ENCODE assay signal across 12 cellular contexts in the genomic region with DNA sequence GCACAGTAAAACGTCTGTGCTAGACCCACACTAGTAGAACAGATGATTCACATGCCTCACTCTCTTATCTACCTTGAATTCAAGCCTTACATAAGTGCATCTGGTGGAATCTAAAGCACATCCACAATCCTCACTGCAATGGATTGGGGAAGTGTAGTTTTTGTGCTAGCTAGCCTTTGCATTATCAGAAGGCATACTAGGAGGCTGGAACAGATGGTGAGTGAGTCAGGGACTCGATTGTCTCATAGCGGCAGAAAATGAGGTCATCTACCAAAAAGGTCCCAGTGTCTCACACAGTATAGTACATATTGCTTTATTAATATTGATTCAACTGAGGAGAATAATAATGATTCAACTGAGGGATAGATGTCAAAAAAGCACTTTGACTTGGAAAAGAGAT. TPM values are rescaled to one million over a fixed set of nuclear protein-coding genes. Genes with fewer than 3 reads are reported as not detected.
A peak's percentile ranks its signal among the peaks of the same experiment; 100 is the strongest.
DNase-seq lines count a peak whose midpoint lies in the region; ATAC-seq and TF ChIP-seq lines count a peak whose summit lies in the region.
"Had no signal": no experiment of that assay in that cellular context is flagged by ENCODE, and none has a peak within 500 bp of the region (broad histone marks: within the 10 kb centered on the region; RNA-seq: fewer than 3 reads in every experiment).

No MANE protein-coding gene starts in this region.

- no peak overlapping the region for H4K8ac ChIP-seq in H9 (replicated peaks; ENCODE audit: insufficient read length, low read depth, low read length)

- peaks cover 7% of the 10 kb centered on the region; the same call in 1 of the 2 replicates for H3K79me2 ChIP-seq in H9 (ENCODE audit: insufficient read depth, low read length)
- peaks cover 84% of the 10 kb centered on the region for H3K79me2 ChIP-seq in SK-N-SH (ENCODE audit: insufficient read depth)

- H3K14ac ChIP-seq in H9 (ENCODE audit: insufficient read depth, low read length) = no peak overlapping the region

- TF ChIP-seq RAD21 in SK-N-SH (IDR thresholded peaks at IDR 0.05; ENCODE audit: low read length) = no peak

- H4K5ac ChIP-seq in H9 (ENCODE audit: insufficient read length, low read depth, low read length) = no peak overlapping the region

- H2BK15ac ChIP-seq in H9 (ENCODE audit: low read depth, low read length) = no peak overlapping the region

- peak overlapping the region; percentile 4 to 71 (median 26); a peak in 5 of 7 replicates for H3K27ac Mint-ChIP-seq in H9
- H3K27ac Mint-ChIP-seq in activated CD4-positive, alpha-beta memory T cell treated with anti-CD3 and anti-CD28 coated beads, Interleukin-2, amount 10 ng/mL, durations not matched to agents 7 days and 5 days = no peak overlapping the region

- H2AK5ac ChIP-seq in H9 (ENCODE audit: insufficient read length, low read length) = no peak overlapping the region

- H3K27ac ChIP-seq in H9 (ENCODE audit: insufficient read length, low read depth, low read length) (no peak overlapping the region), SK-N-SH (ENCODE audit: low read depth in 2 of 2, low read length in 1 of 2) (peak overlapping the region in 1 of 2 experiments; percentile 74; a peak in 2 of 4 replicates), psoas muscle (peak overlapping the region; percentile 55)
- H3K27ac ChIP-seq: suprapubic skin had no signal

- peaks cover 4% of the 10 kb centered on the region; the same call in 1 of the 2 replicates for H3K4me1 ChIP-seq in H9 (ENCODE audit: insufficient read depth, low read length)
- peaks cover 8 to 12% of the 10 kb centered on the region in 2 experiments; a peak in 3 of 4 replicates for H3K4me1 ChIP-seq in SK-N-SH (ENCODE audit: control insufficient read depth in 1 of 2, insufficient read depth in 2 of 2, low read depth in 1 of 2, low read length in 1 of 2)
- peaks cover 11% of the 10 kb centered on the region for H3K4me1 ChIP-seq in psoas muscle

- H3K9ac ChIP-seq in H9 (ENCODE audit: extremely low read depth, insufficient read length, low read length) = no peak overlapping the region
- no peak overlapping the region for H3K9ac ChIP-seq in SK-N-SH

- H3K36me3 ChIP-seq in SK-N-SH (replicated peaks in 1 of 2; ENCODE audit: control insufficient read depth in 1 of 2, insufficient read depth in 2 of 2, low read length in 1 of 2) (peaks cover 41% of the 10 kb centered on the region in 2 experiments), psoas muscle (ENCODE audit: insufficient read depth in 1 of 2, low read depth in 1 of 2) (peaks cover 2 to 33% of the 10 kb centered on the region in 2 donors)

- H3F3A ChIP-seq in SK-N-SH (replicated peaks; ENCODE audit: insufficient read depth) = peaks cover 4% of the 10 kb centered on the region

- H3K4me2 ChIP-seq in H9 (ENCODE audit: insufficient read depth, insufficient read length, low read length) (no peak overlapping the region), SK-N-SH (peak overlapping the region; percentile 35; the same call in 1 of the 2 replicates)

- CTCF ChIA-PET in SK-N-SH (lab: Yijun Ruan, JAX) = interaction anchor here (0.8 kb wide), 1 partner anchor 64 kb away, joined by 3 read pairs; a partner anchor contains a TSS
- CTCF ChIA-PET in activated CD4-positive, alpha-beta memory T cell treated with anti-CD3 and anti-CD28 coated beads, Interleukin-2, amount 10 ng/mL, durations not matched to agents 7 days and 5 days (lab: Charles Lee) = no interaction called here

- H3K27me3 Mint-ChIP-seq in H9 (ENCODE audit: low read depth) = no peaks in the 10 kb centered on the region
- no peaks in the 10 kb centered on the region for H3K27me3 Mint-ChIP-seq in activated CD4-positive, alpha-beta memory T cell treated with anti-CD3 and anti-CD28 coated beads, Interleukin-2, amount 10 ng/mL, durations not matched to agents 7 days and 5 days

- intact Hi-C loops in psoas muscle (cut with DNase I) = no loop called here

- no peak for TF ChIP-seq EP300 in SK-N-SH (IDR thresholded peaks at IDR 0.05; ENCODE audit: borderline replicate concordance in 1 of 2, low read depth in 1 of 2, low read length in 1 of 2)

- TF ChIP-seq CTCF in H9 (conservative IDR thresholded peaks at IDR 0.05) (no peak), SK-N-SH (IDR thresholded peaks at IDR 0.05) (no peak), fibroblast of mammary gland (conservative IDR thresholded peaks at IDR 0.05; ENCODE audit: control insufficient read depth, insufficient read depth, low read depth, low read length) (no peak), psoas muscle (IDR thresholded peaks at IDR 0.05) (no peak)

- H2BK5ac ChIP-seq in H9 (ENCODE audit: insufficient read length, low read length) = no peak overlapping the region

- H3K27me3 ChIP-seq in H9 (ENCODE audit: insufficient read depth, low read length) (no peaks in the 10 kb centered on the region), SK-N-SH (ENCODE audit: insufficient read depth) (no peaks in the 10 kb centered on the region), psoas muscle (ENCODE audit: insufficient read depth in 3 of 3, low read length in 2 of 3) (no peaks in the 10 kb centered on the region)
- H3K27me3 ChIP-seq: suprapubic skin had no signal

- peaks cover 7% of the 10 kb centered on the region for H3K79me1 ChIP-seq in H9 (ENCODE audit: insufficient read depth, low read depth, low read length, poor library complexity, severe bottlenecking)

- WGBS in H9 (ENCODE audit: extremely low coverage, insufficient read length, low lambda C conversion rate) = no CpG with 5 or more reads among the region's 3 CpGs
- 12% methylated on average over 3 of the region's 3 CpGs for WGBS in SK-N-SH (ENCODE audit: low lambda C conversion rate)
- 48 to 65% (median 49%) methylated on average over 3 of the region's 3 CpGs for WGBS in psoas muscle, 3 donors

- H3K9me2 ChIP-seq in SK-N-SH = no peaks in the 10 kb centered on the region

- DNase-seq in H9 (no peak), SK-N-SH (no peak), fibroblast of mammary gland (ENCODE audit: low read depth) (peak; percentile 85), psoas muscle (no peak), UCSD-AML1 (lab: John Stamatoyannopoulos, UW; ENCODE audit: unreplicated experiment) (no peak)
- no peak for DNase-seq in activated CD4-positive, alpha-beta memory T cell treated with anti-CD3 and anti-CD28 coated beads, Interleukin-2, amount 10 ng/mL, durations not matched to agents 7 days and 5 days
- no peak for DNase-seq in activated CD4-positive, alpha-beta T cell treated with anti-CD3 and anti-CD28 coated beads, Interleukin-2, amount 50 U/mL, for 48 hours
- DNase-seq in stimulated activated CD4-positive, alpha-beta T cell treated with anti-CD3 and anti-CD28 coated beads, Interleukin-12 subunit alpha, Interleukin-12 subunit beta, amount 100 ng/mL, for 4 hours = no peak
- DNase-seq: activated T-cell treated with anti-CD3 and anti-CD28 coated beads, Interleukin-2, amount 50 U/mL, for 4 hours; NCI-H2227 treated with DMSO at 0.1 percent for 48 hours; T-helper 1 cell had no signal

- peaks cover 21 to 28% of the 10 kb centered on the region in 2 experiments for H3K4me1 Mint-ChIP-seq in H9
- peaks cover 17% of the 10 kb centered on the region for H3K4me1 Mint-ChIP-seq in activated CD4-positive, alpha-beta memory T cell treated with anti-CD3 and anti-CD28 coated beads, Interleukin-2, amount 10 ng/mL, durations not matched to agents 7 days and 5 days

- H3K9me3 ChIP-seq in H9 (ENCODE audit: control insufficient read depth, low read depth, low read length) = no peaks in the 10 kb centered on the region
- no peaks in the 10 kb centered on the region for H3K9me3 ChIP-seq in SK-N-SH
- H3K9me3 ChIP-seq in psoas muscle = no peaks in the 10 kb centered on the region
- H3K9me3 ChIP-seq: suprapubic skin had no signal

- H4K20me1 ChIP-seq in H9 (ENCODE audit: control insufficient read depth, insufficient read depth, insufficient read length) = no peaks in the 10 kb centered on the region
- H4K20me1 ChIP-seq in SK-N-SH (ENCODE audit: insufficient read depth) = no peaks in the 10 kb centered on the region; the same call in 1 of the 2 replicates

- no peak overlapping the region for H3K4ac ChIP-seq in H9 (ENCODE audit: low read depth, low read length)

- H2BK12ac ChIP-seq in H9 (ENCODE audit: insufficient read length, low read depth, low read length) = no peak overlapping the region

- no peak overlapping the region for H3K4me3 ChIP-seq in SK-N-SH (ENCODE audit: low read depth in 2 of 2, low read length in 1 of 2)
- H3K4me3 ChIP-seq in fibroblast of mammary gland (ENCODE audit: control insufficient read depth, low read depth, low read length) = no peak overlapping the region
- H3K4me3 ChIP-seq in psoas muscle = no peak overlapping the region
- H3K4me3 ChIP-seq: suprapubic skin had no signal

- H2BK120ac ChIP-seq in H9 (ENCODE audit: low read depth, low read length, poor library complexity, severe bottlenecking) = no peak overlapping the region

- H3K18ac ChIP-seq in H9 (ENCODE audit: insufficient read length, low read depth, low read length) = no peak overlapping the region

- no peaks in the 10 kb centered on the region for H3K9me3 Mint-ChIP-seq in H9
- peaks cover 4% of the 10 kb centered on the region for H3K9me3 Mint-ChIP-seq in activated CD4-positive, alpha-beta memory T cell treated with anti-CD3 and anti-CD28 coated beads, Interleukin-2, amount 10 ng/mL, durations not matched to agents 7 days and 5 days
- H3K9me3 Mint-ChIP-seq: activated T-cell treated with anti-CD3 and anti-CD28 coated beads, Interleukin-2, amount 50 U/mL, for 4 hours had no signal

- H4K91ac ChIP-seq in H9 (ENCODE audit: insufficient read length, low read depth, low read length) = no peak overlapping the region

- no peak overlapping the region for H3T11ph ChIP-seq in H9 (ENCODE audit: low read length)

- H3K36me3 Mint-ChIP-seq in H9 (ENCODE audit: insufficient read depth in 1 of 3, low read depth in 3 of 3) = peaks cover 32 to 35% (median 33%) of the 10 kb centered on the region in 3 experiments
- peaks cover 67% of the 10 kb centered on the region for H3K36me3 Mint-ChIP-seq in activated CD4-positive, alpha-beta memory T cell treated with anti-CD3 and anti-CD28 coated beads, Interleukin-2, amount 10 ng/mL, durations not matched to agents 7 days and 5 days (ENCODE audit: low read depth)

- H2BK20ac ChIP-seq in H9 (ENCODE audit: low read depth, low read length, poor library complexity, severe bottlenecking) = no peak overlapping the region

- H3K23me2 ChIP-seq in H9 (ENCODE audit: insufficient read length, low read depth, low read length, poor library complexity, severe bottlenecking) = no peaks in the 10 kb centered on the region

- H3K23ac ChIP-seq in H9 (ENCODE audit: insufficient read length, low read depth, low read length) = no peak overlapping the region

- no peak overlapping the region for H3K56ac ChIP-seq in H9 (ENCODE audit: insufficient read length, low read depth, low read length)

- POLR2A ChIA-PET in SK-N-SH (lab: Yijun Ruan, JAX) = no interaction called here
- POLR2A ChIA-PET in activated CD4-positive, alpha-beta memory T cell treated with anti-CD3 and anti-CD28 coated beads, Interleukin-2, amount 10 ng/mL, durations not matched to agents 7 days and 5 days (lab: Charles Lee) = no interaction called here

- peak; percentile 94 to 99 (median 98) for ATAC-seq in psoas muscle
- ATAC-seq: activated T-cell treated with anti-CD3 and anti-CD28 coated beads, Interleukin-2, amount 50 U/mL, for 4 hours had no signal

- H2AFZ ChIP-seq in H9 (ENCODE audit: low read length) (no peak overlapping the region), SK-N-SH (ENCODE audit: low read depth) (no peak overlapping the region)

- no peak overlapping the region for H3K4me3 Mint-ChIP-seq in H9
- no peak overlapping the region for H3K4me3 Mint-ChIP-seq in activated CD4-positive, alpha-beta memory T cell treated with anti-CD3 and anti-CD28 coated beads, Interleukin-2, amount 10 ng/mL, durations not matched to agents 7 days and 5 days
- H3K4me3 Mint-ChIP-seq: activated T-cell treated with anti-CD3 and anti-CD28 coated beads, Interleukin-2, amount 50 U/mL, for 4 hours had no signal

RNA-seq across cellular contexts. Expression of a gene that starts 9.3 kb away (rescaled TPM):
- 17.5 and 18.9 TPM in 2 replicates for total RNA-seq in H9 (2021)
- polyA plus RNA-seq in SK-N-SH (2012; rRNA removed) = 6.2 and 8.5 TPM in 2 replicates
- 11.3 and 14.3 TPM in 2 replicates for polyA plus RNA-seq in SK-N-SH (2012; cell fraction: cytosol; rRNA removed)
- polyA plus RNA-seq in SK-N-SH (2012; cell fraction: nucleus; rRNA removed) = 7.6 and 10.2 TPM in 2 replicates
- 10 to 100 TPM in 3 of 4 donors, 1 to 10 TPM in 1; 9.7 to 31.3 (median 17.1) TPM for total RNA-seq in psoas muscle
- 10 to 100 TPM in 2 of 3 donors, 1 to 10 TPM in 1; 9.9 to 24.2 (median 13.7) TPM for polyA plus RNA-seq in psoas muscle
- total RNA-seq in activated CD4-positive, alpha-beta memory T cell treated with anti-CD3 and anti-CD28 coated beads, Interleukin-2, amount 10 ng/mL, durations not matched to agents 7 days and 5 days = 10 to 100 TPM; 14.7 to 16.7 TPM
